ENCODE assay signal across 22 cellular contexts in the genomic region with DNA sequence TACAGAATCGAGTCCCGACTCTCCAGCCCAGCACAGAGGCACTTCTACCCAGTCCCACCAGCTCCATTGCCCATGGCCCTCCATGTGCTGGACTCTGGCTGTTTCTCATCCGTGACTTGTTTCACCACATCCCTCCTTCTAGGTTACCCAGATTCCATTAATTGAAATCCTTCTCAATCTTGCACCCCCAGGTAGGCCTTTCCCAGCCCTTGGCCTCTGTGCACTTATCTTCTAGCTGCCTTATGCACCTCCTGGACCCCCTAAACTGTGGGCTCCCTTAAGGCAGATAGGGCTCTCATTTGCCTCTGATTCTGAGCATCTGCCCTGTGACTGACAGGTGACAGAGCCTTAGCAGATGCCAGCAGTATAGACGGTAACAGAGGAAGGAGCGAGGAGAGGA. TPM values are rescaled to one million over a fixed set of nuclear protein-coding genes. Genes with fewer than 3 reads are reported as not detected.
DNase-seq lines count a peak whose midpoint lies in the region; ATAC-seq, FAIRE-seq and TF ChIP-seq lines count a peak whose summit lies in the region.
"Had no signal": no experiment of that assay in that cellular context is flagged by ENCODE, and none has a peak within 500 bp of the region (broad histone marks: within the 10 kb centered on the region; RNA-seq: fewer than 3 reads in every experiment).

No MANE protein-coding gene starts in this region.

- H3K9me3 ChIP-seq in HUES64 (ENCODE audit: insufficient read depth, low read depth, low read length) (no peaks in the 10 kb centered on the region), H1 (ENCODE audit: insufficient read depth in 2 of 2, low read depth in 1 of 2, low read length in 1 of 2) (no peaks in the 10 kb centered on the region)
- H3K9me3 ChIP-seq: BLaER1, Caco-2 had no signal

- peaks cover 36% of the 10 kb centered on the region for H3F3A ChIP-seq in GM23338 (replicated peaks; ENCODE audit: low read depth)

- H2BK20ac ChIP-seq in H1 (ENCODE audit: low read length) = no peak overlapping the region

- no peak overlapping the region for H4K8ac ChIP-seq in H1 (ENCODE audit: extremely low read depth, insufficient read depth, low read length)

- peaks cover 45% of the 10 kb centered on the region for H3K36me3 Mint-ChIP-seq in GM23338 (ENCODE audit: low read depth)
- H3K36me3 Mint-ChIP-seq in neural crest cell (ENCODE audit: low read depth) = peaks cover 32% of the 10 kb centered on the region
- H3K36me3 Mint-ChIP-seq: CD8-positive, alpha-beta T cell had no signal

- ATAC-seq in GM23338 = peak; percentile 24
- ATAC-seq in HG02981 (IDR thresholded peaks at IDR 0.05; ENCODE audit: unreplicated experiment) = no peak
- ATAC-seq in GM18519 (IDR thresholded peaks at IDR 0.05; ENCODE audit: low FRiP score, unreplicated experiment) = no peak
- ATAC-seq: CD8-positive, alpha-beta T cell; GM12878 had no signal

- H3K36me3 ChIP-seq in GM23338 (ENCODE audit: insufficient read depth) (peaks cover 30% of the 10 kb centered on the region), HUES64 (ENCODE audit: insufficient read depth, low read length) (peaks cover 37% of the 10 kb centered on the region), H1 (ENCODE audit: control insufficient read depth in 2 of 4, insufficient read depth in 4 of 4, low read length in 3 of 4) (peaks cover 13 to 36% (median 24%) of the 10 kb centered on the region in 4 experiments)

- peak overlapping the region; percentile 72; the same call in 1 of the 2 replicates for H2BK15ac ChIP-seq in H1 (ENCODE audit: low read length)

- no peaks in the 10 kb centered on the region for H3K9me2 ChIP-seq in GM23338 (ENCODE audit: insufficient read depth)

- H3K27me3 ChIP-seq in GM23338 (ENCODE audit: insufficient read depth) (no peaks in the 10 kb centered on the region), HUES64 (ENCODE audit: insufficient read depth, low read length) (no peaks in the 10 kb centered on the region), H1 (replicated peaks in 1 of 4; ENCODE audit: control insufficient read depth in 3 of 4, extremely low read depth in 1 of 4, insufficient read depth in 3 of 4, low read length in 3 of 4) (no peaks in the 10 kb centered on the region)
- H3K27me3 ChIP-seq: BLaER1 had no signal

- POLR2A ChIA-PET in H1 (lab: Charles Lee; ENCODE audit: partially characterized antibody) = interaction anchor here (1.3 to 2.0 kb wide), 4 partner anchors 8 to 32 kb away, joined by 3 to 8 read pairs (median 4); partner anchors contain the start of gene MYCN

- H3K27ac ChIP-seq in GM23338 (ENCODE audit: low read depth) (peak overlapping the region; percentile 45; the same call in 1 of the 2 replicates), HUES64 (ENCODE audit: low read depth, low read length) (0 out of 2 replicates have a peak overlapping the region, but pooled peaks have one; percentile 18), H1 (ENCODE audit: low read depth, low read length) (no peak overlapping the region)
- H3K27ac ChIP-seq: BLaER1, C4-2B, GM23248 had no signal

- CTCF ChIA-PET in H1 (lab: Charles Lee; ENCODE audit: partially characterized antibody) = interaction anchor here (0.8 to 3.0 kb wide), 7 partner anchors 10 to 269 kb away, joined by 3 to 12 read pairs (median 3); partner anchors contain the start of gene MYCN

- H2AK5ac ChIP-seq in H1 (ENCODE audit: low read depth, low read length) = no peak overlapping the region

- peaks cover 27% of the 10 kb centered on the region for H3K4me1 ChIP-seq in GM23338 (ENCODE audit: insufficient read depth)
- no peaks in the 10 kb centered on the region; the same call in 1 of the 2 replicates for H3K4me1 ChIP-seq in HUES64 (ENCODE audit: insufficient read depth, low read length)
- H3K4me1 ChIP-seq in H1 (replicated peaks in 1 of 4; ENCODE audit: control insufficient read depth in 3 of 4, insufficient read depth in 4 of 4, low read length in 3 of 4) = peaks cover 0 to 7% (median 4%) of the 10 kb centered on the region in 4 experiments; a peak in 3 of 7 replicates

- H3K4me3 Mint-ChIP-seq in GM23338 (no peak overlapping the region), neural crest cell (peak overlapping the region; percentile 6)
- H3K4me3 Mint-ChIP-seq: CD4-positive, CD25-positive, alpha-beta regulatory T cell; CD8-positive, alpha-beta T cell had no signal

- H4K20me1 ChIP-seq in GM23338 (replicated peaks; ENCODE audit: insufficient read depth) = peaks cover 20% of the 10 kb centered on the region
- peaks cover 19 to 20% of the 10 kb centered on the region in 2 experiments for H4K20me1 ChIP-seq in H1 (replicated peaks in 1 of 2; ENCODE audit: control insufficient read depth in 1 of 2, insufficient read depth in 2 of 2, low read length in 2 of 2)
- H4K20me1 ChIP-seq: BLaER1 had no signal

- no peak overlapping the region for H3K9ac ChIP-seq in HUES64 (ENCODE audit: low read depth, low read length)
- H3K9ac ChIP-seq in H1 (replicated peaks in 1 of 4; ENCODE audit: extremely low read depth in 1 of 4, low read depth in 3 of 4, low read length in 3 of 4) = no peak overlapping the region
- H3K9ac ChIP-seq: BLaER1, GM23248 had no signal

- no peak overlapping the region; the same call in 1 of the 2 replicates for H2BK5ac ChIP-seq in H1 (ENCODE audit: low read depth, low read length)

- no peak overlapping the region for H2BK120ac ChIP-seq in H1 (replicated peaks; ENCODE audit: low read depth, low read length)

- H3K4me3 ChIP-seq in GM23338 = no peak overlapping the region
- H3K4me3 ChIP-seq in HUES64 (ENCODE audit: low read length) = no peak overlapping the region
- no peak overlapping the region for H3K4me3 ChIP-seq in H1 (ENCODE audit: extremely low read depth in 1 of 4, insufficient read depth in 2 of 4, low read depth in 3 of 4, low read length in 4 of 4)
- H3K4me3 ChIP-seq: BLaER1, GM12878, GM23248 had no signal

- TF ChIP-seq CTCF in GM23338 (conservative IDR thresholded peaks at IDR 0.05; ENCODE audit: low read depth in 2 of 2) (no peak), H1 (IDR thresholded peaks at IDR 0.05; ENCODE audit: control extremely low read depth in 1 of 3, insufficient read depth in 1 of 3, low read depth in 1 of 3, low read length in 3 of 3) (no peak), neural crest cell (conservative IDR thresholded peaks at IDR 0.05) (no peak)

- H3K27me3 Mint-ChIP-seq in GM23338 (ENCODE audit: insufficient read depth, low read depth, poor library complexity) = peaks cover 16% of the 10 kb centered on the region
- H3K27me3 Mint-ChIP-seq in neural crest cell (ENCODE audit: low read depth) = peaks cover 2% of the 10 kb centered on the region

- no peak overlapping the region for H4K5ac ChIP-seq in H1 (ENCODE audit: insufficient read length, low read depth, low read length)

- H3K27ac Mint-ChIP-seq in GM23338 (no peak overlapping the region), neural crest cell (ENCODE audit: unreplicated experiment) (no peak overlapping the region)
- H3K27ac Mint-ChIP-seq: CD4-positive, CD25-positive, alpha-beta regulatory T cell; CD8-positive, alpha-beta T cell had no signal

- H3K4me1 Mint-ChIP-seq in GM23338 (peaks cover 60% of the 10 kb centered on the region), neural crest cell (peaks cover 58% of the 10 kb centered on the region)

- H3K18ac ChIP-seq in H1 (ENCODE audit: extremely low read depth, low read length) = no peak overlapping the region

- H3K4me2 ChIP-seq in GM23338 (no peak overlapping the region), H1 (ENCODE audit: insufficient read depth in 1 of 2, low read depth in 2 of 2, low read length in 2 of 2) (no peak overlapping the region)
- H3K4me2 ChIP-seq: BLaER1 had no signal

- no peak for FAIRE-seq in H1 (lab: Jason Lieb, UNC)
- FAIRE-seq: GM12878, GM18507, GM19239, H54 had no signal

- H3K79me2 ChIP-seq in GM23338 (replicated peaks; ENCODE audit: insufficient read depth) = peaks cover 36% of the 10 kb centered on the region
- peaks cover 9 to 32% of the 10 kb centered on the region in 2 experiments; a peak in 3 of 4 replicates for H3K79me2 ChIP-seq in H1 (ENCODE audit: control insufficient read depth in 1 of 2, insufficient read depth in 2 of 2, low read length in 2 of 2)

- no peak for TF ChIP-seq POLR2A in H1 (IDR thresholded peaks at IDR 0.05; ENCODE audit: control extremely low read depth in 1 of 2, low read depth in 2 of 2, low read length in 2 of 2)

- WGBS in HUES64 = 87% methylated on average over 5 of the region's 5 CpGs
- WGBS in H1 (ENCODE audit: extremely low coverage in 1 of 2, insufficient coverage in 1 of 2, insufficient read length in 1 of 2, insufficient replicate concordance in 2 of 2, low coverage in 1 of 2, low lambda C conversion rate in 2 of 2, missing lambda C conversion rate in 1 of 2), 2 experiments = 88% methylated on average over 5 of the region's 5 CpGs; no CpG with 5 or more reads in 1 of the 2 experiments

- no peak overlapping the region for H3K4ac ChIP-seq in H1 (replicated peaks; ENCODE audit: insufficient read length, low read depth, low read length)

- H3K23me2 ChIP-seq in H1 (ENCODE audit: low read depth, low read length) = no peaks in the 10 kb centered on the region; the same call in 1 of the 2 replicates

- H3K14ac ChIP-seq in H1 (ENCODE audit: insufficient read length) = no peak overlapping the region

- no peak for TF ChIP-seq EP300 in H1 (IDR thresholded peaks at IDR 0.05; ENCODE audit: borderline replicate concordance in 1 of 2, low read depth in 2 of 2, low read length in 2 of 2)

- H2BK12ac ChIP-seq in H1 (ENCODE audit: low read depth, low read length) = peak overlapping the region; percentile 62; the same call in 1 of the 2 replicates

- H3K56ac ChIP-seq in H1 (replicated peaks; ENCODE audit: insufficient read length, low read depth, low read length) = no peak overlapping the region

- H3K23ac ChIP-seq in H1 (ENCODE audit: insufficient read length) = no peak overlapping the region

- peaks cover 3% of the 10 kb centered on the region for H3K79me1 ChIP-seq in H1 (ENCODE audit: low read depth, low read length)

- H2AFZ ChIP-seq in GM23338 (no peak overlapping the region), H1 (ENCODE audit: low read length) (no peak overlapping the region)
- H2AFZ ChIP-seq: GM23248 had no signal

- H4K91ac ChIP-seq in H1 (replicated peaks; ENCODE audit: insufficient read length, low read length) = no peak overlapping the region

- H3K9me3 Mint-ChIP-seq in GM23338 (no peaks in the 10 kb centered on the region), neural crest cell (no peaks in the 10 kb centered on the region)
- H3K9me3 Mint-ChIP-seq: CD4-positive, CD25-positive, alpha-beta regulatory T cell; CD8-positive, alpha-beta T cell had no signal

- DNase-seq in GM23338 (ENCODE audit: low spot score) = no peak
- no peak for DNase-seq in H1 (ENCODE audit: low read depth in 1 of 2, low spot score in 2 of 2)
- no peak for DNase-seq in neural crest cell (ENCODE audit: low read depth, low spot score)
- no peak for DNase-seq in DMS79 treated with DMSO at 0.1 percent for 48 hours (lab: John Stamatoyannopoulos, UW)
- DNase-seq: Caco-2; CD4-positive, CD25-positive, alpha-beta regulatory T cell; CD8-positive, alpha-beta T cell; DMS153; EL; GDM1; GM23248; HCEC 1CT had no signal

- no peak for TF ChIP-seq RAD21 in H1 (IDR thresholded peaks at IDR 0.05 in 1 of 2, conservative IDR thresholded peaks at IDR 0.05 in 1 of 2; ENCODE audit: low read depth in 2 of 2, low read length in 2 of 2)

RNA-seq across cellular contexts. Expression of gene MYCN, which starts 9.2 kb away (rescaled TPM):
- total RNA-seq in GM23338 (2014; rRNA removed; shearing (Covaris generic)) = 145 and 161 TPM in 2 replicates
- 50.8 and 60.8 TPM in 2 replicates for polyA plus RNA-seq in GM23338 (2016; fragmentation: Nextera tagmentation; extraction: Ambion mirVana)
- polyA plus RNA-seq in HUES64 (2013, experiment 1 of 2) = 75.7 TPM
- polyA plus RNA-seq in HUES64 (2013, experiment 2 of 2) = 76.3 TPM
- 137 and 142 TPM in 2 replicates for total RNA-seq in H1 (2021; fragmentation: NEBNext Ultra II Directional; extraction: Animal tissue kit (Norgen Biotek cat#: 25700))
- 87.8 and 100 TPM in 2 replicates for polyA plus RNA-seq in H1 (2011; rRNA removed)
- polyA plus RNA-seq in H1 (2011; cell fraction: cytosol; rRNA removed) = 90.7 TPM
- polyA plus RNA-seq in H1 (2011; cell fraction: nucleus; rRNA removed) = 82.0 TPM
- polyA plus RNA-seq in H1 (2012, experiment 1 of 2) = 85.1 to 103 TPM (median 94.3 TPM) in 4 replicates
- polyA plus RNA-seq in H1 (2012, experiment 2 of 2) = 144 TPM
- 90.2 TPM for polyA plus RNA-seq in H1 (2013, experiment 1 of 2)
- 86.8 TPM for polyA plus RNA-seq in H1 (2013, experiment 2 of 2)
- polyA minus RNA-seq in H1 (2011; rRNA and poly(A)+ RNA removed) = 51.6 and 92.6 TPM in 2 replicates
- polyA minus RNA-seq in H1 (2011; cell fraction: cytosol; rRNA and poly(A)+ RNA removed) = 57.2 TPM
- 35.0 TPM for polyA minus RNA-seq in H1 (2011; cell fraction: nucleus; rRNA and poly(A)+ RNA removed)
- total RNA-seq in neural crest cell = 144 and 149 TPM in 2 replicates
- total RNA-seq: A172; CD8-positive, alpha-beta T cell; GM12878; GM23248 had no signal
- polyA plus RNA-seq: GM12878, GM23248 had no signal
